ENCODE assay signal across 8 cellular contexts in genomic region chr21:33915368-33916199, GRCh38. TPM values are rescaled to one million over a fixed set of nuclear protein-coding genes. Genes with fewer than 3 reads are reported as not detected.
A peak's percentile ranks its signal among the peaks of the same experiment; 100 is the strongest.
DNase-seq lines count a peak whose midpoint lies in the region; ATAC-seq and TF ChIP-seq lines count a peak whose summit lies in the region.

TSS of gene ATP5PO (minus strand) at chr21:33915804. CDS start at chr21:33915763, 41 bp downstream.

- H3K27ac ChIP-seq in DND-41 (ENCODE audit: low read length) (peak within 1 kb of the TSS; percentile 94), GM23248 (peak within 1 kb of the TSS; percentile 8; the same call in 1 of the 2 replicates), esophagus squamous epithelium (peak within 1 kb of the TSS; percentile 93 to 97 (median 94))

- no peaks in the 10 kb centered on the region for H3F3A ChIP-seq in GM23248 (ENCODE audit: insufficient read depth)

- H3K9me3 ChIP-seq in DND-41 (ENCODE audit: insufficient read depth, low read length, severe bottlenecking): no peaks in the 10 kb centered on the region
- no peaks in the 10 kb centered on the region for H3K9me3 ChIP-seq in GM23248 (ENCODE audit: low read depth)
- no peaks in the 10 kb centered on the region for H3K9me3 ChIP-seq in esophagus squamous epithelium

- no peaks in the 10 kb centered on the region for H3K27me3 Mint-ChIP-seq in activated T-helper 1 cell treated with anti-CD3 and anti-CD28 coated beads, Interleukin-12 subunit alpha, Interleukin-12 subunit beta, Interleukin-2, Interleukin-4 antibody, amounts not matched to agents 30 ng/mL and 10 ng/mL and 1 ng/mL, durations not matched to agents 14 hours and 24 hours and 36 hours (ENCODE audit: insufficient read depth)

- TF ChIP-seq POLR2A in esophagus squamous epithelium (IDR thresholded peaks at IDR 0.05): peak in 3 of 4 donors; percentile 79 to 91 (median 79)

- H2AFZ ChIP-seq in DND-41 (ENCODE audit: low read depth, low read length) (peak within 1 kb of the TSS; percentile 100), GM23248 (peak within 1 kb of the TSS; percentile 100)

- H4K20me1 ChIP-seq in DND-41 (ENCODE audit: insufficient read depth, low read length) (no peaks in the 10 kb centered on the region), GM23248 (ENCODE audit: insufficient read depth) (no peaks in the 10 kb centered on the region)

- H3K4me3 ChIP-seq in DND-41 (ENCODE audit: low read depth in 1 of 2, low read length in 2 of 2): peak within 1 kb of the TSS; percentile 91 to 98
- H3K4me3 ChIP-seq in GM23248: peak within 1 kb of the TSS; percentile 96
- H3K4me3 ChIP-seq in esophagus squamous epithelium: peak within 1 kb of the TSS; percentile 77 to 99 (median 90)

- WGBS in GM23248 (ENCODE audit: low coverage in 1 of 2, low lambda C conversion rate in 2 of 2, missing lambda C conversion rate in 2 of 2), 2 experiments: 1 to 2% methylated on average over 45 of the region's 45 CpGs
- 0 to 1% methylated on average over 16 to 23 of the region's 45 CpGs for WGBS in esophagus squamous epithelium, 2 donors

- TF ChIP-seq CTCF in DND-41 (IDR thresholded peaks at IDR 0.05; ENCODE audit: borderline replicate concordance, extremely low read depth, low read length, poor library complexity, severe bottlenecking): no peak
- peak in 3 of 6 experiments; percentile 17 to 31 (median 20) for TF ChIP-seq CTCF in esophagus squamous epithelium (IDR thresholded peaks at IDR 0.05)

- peaks cover 43% of the 10 kb centered on the region for H3K36me3 ChIP-seq in DND-41 (ENCODE audit: insufficient read depth, low read length)
- peaks cover 25% of the 10 kb centered on the region for H3K36me3 ChIP-seq in GM23248 (ENCODE audit: low read depth)
- H3K36me3 ChIP-seq in esophagus squamous epithelium: peaks cover 2 to 31% (median 14%) of the 10 kb centered on the region in 3 donors

- H3K4me2 ChIP-seq in DND-41 (ENCODE audit: insufficient read depth, low read length): peak within 1 kb of the TSS; percentile 70
- peak within 1 kb of the TSS; percentile 93 for H3K4me2 ChIP-seq in GM23248 (ENCODE audit: unreplicated experiment)

- peaks cover 30% of the 10 kb centered on the region for H3K4me1 ChIP-seq in DND-41 (ENCODE audit: insufficient read depth, low read length)
- H3K4me1 ChIP-seq in GM23248 (ENCODE audit: insufficient read depth): peaks cover 10% of the 10 kb centered on the region; the same call in 1 of the 2 replicates
- peaks cover 3 to 30% (median 15%) of the 10 kb centered on the region in 3 donors for H3K4me1 ChIP-seq in esophagus squamous epithelium

- peaks cover 23% of the 10 kb centered on the region for H3K36me3 Mint-ChIP-seq in activated T-helper 1 cell treated with anti-CD3 and anti-CD28 coated beads, Interleukin-12 subunit alpha, Interleukin-12 subunit beta, Interleukin-2, Interleukin-4 antibody, amounts not matched to agents 30 ng/mL and 10 ng/mL and 1 ng/mL, durations not matched to agents 14 hours and 24 hours and 36 hours (ENCODE audit: low read depth)

- H3K27me3 ChIP-seq in DND-41 (ENCODE audit: insufficient read depth, low read length, poor library complexity) (no peaks in the 10 kb centered on the region), GM23248 (replicated peaks; ENCODE audit: insufficient read depth) (no peaks in the 10 kb centered on the region), esophagus squamous epithelium (no peaks in the 10 kb centered on the region)

- H3K27ac Mint-ChIP-seq in activated T-helper 1 cell treated with anti-CD3 and anti-CD28 coated beads, Interleukin-12 subunit alpha, Interleukin-12 subunit beta, Interleukin-2, Interleukin-4 antibody, amounts not matched to agents 30 ng/mL and 10 ng/mL and 1 ng/mL, durations not matched to agents 14 hours and 24 hours and 36 hours: peak within 1 kb of the TSS; percentile 98

- intact Hi-C loops in activated T-helper 1 cell treated with anti-CD3 and anti-CD28 coated beads, Interleukin-12 subunit alpha, Interleukin-12 subunit beta, Interleukin-2, Interleukin-4 antibody, amounts not matched to agents 30 ng/mL and 10 ng/mL and 1 ng/mL, durations not matched to agents 14 hours and 24 hours and 36 hours (cut with micrococcal nuclease): loop anchor here (1.0 to 5.0 kb wide), 7 partner anchors 32 to 700 kb away; partner anchors contain the start of genes CRYZL1 and RCAN1
- intact Hi-C loops in esophagus squamous epithelium (cut with DNase I): no loop called here

- in situ Hi-C loops in GM23248 (cut with MboI): loop anchor here (25.0 kb wide), 1 partner anchor 722 kb away; no protein-coding TSS in a partner anchor

- DNase-seq in DND-41: peak; percentile 98
- peak; percentile 100 for DNase-seq in GM23248
- peak; percentile 97 to 98 for DNase-seq in Kasumi-1 (lab: John Stamatoyannopoulos, UW)
- DNase-seq in RPMI7951 (ENCODE audit: low read depth): peak; percentile 95
- peak; percentile 97 for DNase-seq in activated T-helper 1 cell treated with anti-CD3 and anti-CD28 coated beads, Interleukin-12 subunit alpha, Interleukin-12 subunit beta, Interleukin-2, Interleukin-4 antibody, amounts not matched to agents 30 ng/mL and 10 ng/mL and 1 ng/mL, durations not matched to agents 14 hours and 24 hours and 36 hours (ENCODE audit: low spot score)
- peak; percentile 83 for DNase-seq in esophagus squamous epithelium (lab: John Stamatoyannopoulos, UW)
- peak; percentile 98 for DNase-seq in myocyte (ENCODE audit: low read depth)
- DNase-seq in stimulated activated CD8-positive, alpha-beta memory T cell treated with anti-CD3 and anti-CD28 coated beads, Interleukin-7, amount 100 ng/mL, for 48 hours (ENCODE audit: extremely low read depth in 1 of 2, low read depth in 1 of 2): peak; percentile 95 to 98

- peak within 1 kb of the TSS; percentile 99 for H3K4me3 Mint-ChIP-seq in activated T-helper 1 cell treated with anti-CD3 and anti-CD28 coated beads, Interleukin-12 subunit alpha, Interleukin-12 subunit beta, Interleukin-2, Interleukin-4 antibody, amounts not matched to agents 30 ng/mL and 10 ng/mL and 1 ng/mL, durations not matched to agents 14 hours and 24 hours and 36 hours

- H3K79me2 ChIP-seq in DND-41 (ENCODE audit: insufficient read depth, low read length) (peaks cover 41% of the 10 kb centered on the region), GM23248 (ENCODE audit: insufficient read depth) (peaks cover 31% of the 10 kb centered on the region)

- peaks cover 39% of the 10 kb centered on the region for H3K4me1 Mint-ChIP-seq in activated T-helper 1 cell treated with anti-CD3 and anti-CD28 coated beads, Interleukin-12 subunit alpha, Interleukin-12 subunit beta, Interleukin-2, Interleukin-4 antibody, amounts not matched to agents 30 ng/mL and 10 ng/mL and 1 ng/mL, durations not matched to agents 14 hours and 24 hours and 36 hours (ENCODE audit: low read depth)

- H3K9me3 Mint-ChIP-seq in activated T-helper 1 cell treated with anti-CD3 and anti-CD28 coated beads, Interleukin-12 subunit alpha, Interleukin-12 subunit beta, Interleukin-2, Interleukin-4 antibody, amounts not matched to agents 30 ng/mL and 10 ng/mL and 1 ng/mL, durations not matched to agents 14 hours and 24 hours and 36 hours: no peaks in the 10 kb centered on the region

- peak; percentile 100 for ATAC-seq in DND-41 (ENCODE audit: insufficient read depth, low read depth)

- no peaks in the 10 kb centered on the region for H3K9me2 ChIP-seq in GM23248 (ENCODE audit: insufficient read depth)

- H3K9ac ChIP-seq in DND-41 (ENCODE audit: low read depth, low read length) (peak within 1 kb of the TSS; percentile 96), GM23248 (peak within 1 kb of the TSS; percentile 86)

RNA-seq across cellular contexts. Expression of gene ATP5PO, which starts in this region (rescaled TPM):
- total RNA-seq in GM23248 (2014; rRNA removed; shearing (Covaris generic)): 91.4 and 122 TPM in 2 replicates
- 236 and 237 TPM in 2 replicates for polyA plus RNA-seq in GM23248 (2016; fragmentation: Nextera tagmentation; extraction: Ambion mirVana)
- total RNA-seq in RPMI7951 (2014; rRNA removed; shearing (Covaris generic)): 198 and 209 TPM in 2 replicates
- total RNA-seq in activated T-helper 1 cell treated with anti-CD3 and anti-CD28 coated beads, Interleukin-12 subunit alpha, Interleukin-12 subunit beta, Interleukin-2, Interleukin-4 antibody, amounts not matched to agents 30 ng/mL and 10 ng/mL and 1 ng/mL, durations not matched to agents 14 hours and 24 hours and 36 hours: 168 and 176 TPM in 2 replicates
- total RNA-seq in esophagus squamous epithelium (100 to 1,000 TPM; 184 to 354 (median 297) TPM), myocyte (198 and 272 TPM in 2 replicates)
- 170 TPM for polyA plus RNA-seq in myocyte (2012)

Comparison
In these comparisons a context has a peak if more than half of its experiments do, and no peak if none do; other contexts are left out.
1. Peak in every context shown above with its lines: DNase-seq, ATAC-seq, H3K4me3 ChIP-seq and H3K27ac ChIP-seq.
2. H3K27ac ChIP-seq: peak in every context shown above with its lines; median percentile 94 in DND-41; 94 in esophagus squamous epithelium; 8 in GM23248.